ENCODE assay signal across 2 cellular contexts in genomic region chr5:179817071-179817840, GRCh38.
TF ChIP-seq lines count a peak whose summit lies in the region.

No MANE protein-coding gene starts in this region.

TF ChIP-seq in HEK293, 187 proteins besides CTCF, POLR2A, EP300 and RAD21:
- TF ChIP-seq ZBTB7A (tag by site-specific recombination; IDR thresholded peaks at IDR 0.05; ENCODE audit: low read depth) (no peak), ZFHX2 (tag by site-specific recombination; conservative IDR thresholded peaks at IDR 0.05) (peak; percentile 44; the same call in 1 of the 2 replicates)

TF ChIP-seq in HepG2, 621 proteins besides CTCF, POLR2A, EP300 and RAD21:
- TF ChIP-seq HNRNPK (IDR thresholded peaks at IDR 0.05; ENCODE audit: low read depth, low read length, poor library complexity, severe bottlenecking) (no peak), ATRX (CRISPR knock-in tag; IDR thresholded peaks at IDR 0.05; ENCODE audit: borderline replicate concordance) (no peak), POLR2G (IDR thresholded peaks at IDR 0.05; ENCODE audit: low read depth, low read length) (peak; percentile 11; the same call in 1 of the 2 replicates), ZNF782 (CRISPR knock-in tag; IDR thresholded peaks at IDR 0.05; ENCODE audit: borderline replicate concordance) (no peak), ZNF567 (CRISPR knock-in tag; IDR thresholded peaks at IDR 0.05; ENCODE audit: borderline replicate concordance) (no peak), NCOR1 (IDR thresholded peaks at IDR 0.05; ENCODE audit: borderline replicate concordance, low read length) (no peak), ZNF121 (CRISPR knock-in tag; IDR thresholded peaks at IDR 0.05) (no peak), BCL6 (CRISPR knock-in tag; IDR thresholded peaks at IDR 0.05) (no peak), MBD4 (IDR thresholded peaks at IDR 0.05; ENCODE audit: borderline replicate concordance, low read length) (no peak), ZBTB33 (CRISPR knock-in tag; IDR thresholded peaks at IDR 0.05) (peak; percentile 74)
